Comparison of ENCODE assay signal across 14 cellular contexts in the genomic region with DNA sequence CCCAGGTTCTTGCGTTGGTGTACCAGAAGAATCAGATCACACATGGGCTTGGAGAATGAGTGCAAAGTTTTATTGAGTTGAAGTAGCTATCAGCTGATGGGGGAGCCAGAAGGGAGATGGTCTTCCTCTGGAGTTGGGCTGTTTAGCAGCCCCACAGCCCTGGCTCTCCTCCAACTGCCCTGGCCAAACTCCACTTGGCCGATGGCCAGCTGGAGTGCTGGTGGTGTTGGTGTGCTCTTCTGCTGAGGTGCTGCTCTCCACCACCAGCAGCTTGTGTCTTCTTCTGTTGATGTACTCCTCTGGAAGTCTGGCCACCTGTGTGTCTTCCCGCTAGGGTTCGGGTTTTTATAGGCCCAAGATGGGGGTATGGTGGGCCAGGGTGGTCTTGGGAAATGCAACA.
DNase-seq lines count a peak whose midpoint lies in the region; ATAC-seq and TF ChIP-seq lines count a peak whose summit lies in the region.
"Had no signal": no experiment of that assay in that cellular context is flagged by ENCODE, and none has a peak within 500 bp of the region (broad histone marks: within the 10 kb centered on the region; RNA-seq: fewer than 3 reads in every experiment).

No MANE protein-coding gene starts in this region.

- H3K4me1 ChIP-seq in heart right ventricle (no peaks in the 10 kb centered on the region), tibial artery (no peaks in the 10 kb centered on the region)
- H3K4me1 ChIP-seq: Caco-2 had no signal

- no peak for ATAC-seq in Right ventricle myocardium inferior
- ATAC-seq in heart right ventricle, result no peak
- ATAC-seq: GM23338 had no signal

- peaks cover 0 to 2% (median 0%) of the 10 kb centered on the region in 11 donors for H3K9me3 ChIP-seq in heart right ventricle
- H3K9me3 ChIP-seq in tibial artery, result no peaks in the 10 kb centered on the region
- H3K9me3 ChIP-seq: Caco-2 had no signal

- H3K36me3 ChIP-seq in heart right ventricle (no peaks in the 10 kb centered on the region), tibial artery (no peaks in the 10 kb centered on the region)

- H3K27me3 ChIP-seq in heart right ventricle (no peaks in the 10 kb centered on the region), tibial artery (no peaks in the 10 kb centered on the region)

- intact Hi-C loops in Right ventricle myocardium inferior (cut with DNase I), result no loop called here
- intact Hi-C loops in heart right ventricle (cut with DNase I), result no loop called here
- intact Hi-C loops in tibial artery (cut with DNase I; ENCODE audit: low total_unique reads), result no loop called here

- DNase-seq in Right ventricle myocardium inferior (ENCODE audit: missing footprints), result peak; percentile 50
- DNase-seq in heart right ventricle, result no peak
- peak; percentile 17 for DNase-seq in NCI-H69 (lab: John Stamatoyannopoulos, UW)
- peak; percentile 4 for DNase-seq in fibroblast of pulmonary artery (ENCODE audit: low read depth)
- DNase-seq in activated CD4-positive, alpha-beta T cell treated with anti-CD3 and anti-CD28 coated beads, Interleukin-2, amount 50 U/mL, for 1 hour, result no peak
- no peak for DNase-seq in activated CD8-positive, alpha-beta memory T cell treated with anti-CD3 and anti-CD28 coated beads for 24 hours
- no peak for DNase-seq in tibial artery
- DNase-seq: Caco-2, DMS79, MV-4-11, NCI-H1436, NCI-H2029 treated with DMSO at 0.1 percent for 48 hours, NCI-H526 had no signal

- 81 to 86% methylated on average over 4 of the region's 4 CpGs for WGBS in heart right ventricle, 2 donors

- H3K4me3 ChIP-seq in heart right ventricle (no peak overlapping the region), fibroblast of pulmonary artery (replicated peaks; ENCODE audit: low read depth, low read length) (no peak overlapping the region), tibial artery (no peak overlapping the region)
- H3K4me3 ChIP-seq: GM23338 had no signal

- TF ChIP-seq CTCF in heart right ventricle (IDR thresholded peaks at IDR 0.05), result no peak
- TF ChIP-seq CTCF in fibroblast of pulmonary artery (IDR thresholded peaks at IDR 0.05; ENCODE audit: low read length, missing control alignments), result no peak
- TF ChIP-seq CTCF in tibial artery (IDR thresholded peaks at IDR 0.05), result no peak

- H3K27ac ChIP-seq in heart right ventricle (no peak overlapping the region), tibial artery (no peak overlapping the region)

Comparison
In these comparisons a context has a peak if more than half of its experiments do, and no peak if none do; other contexts are left out.
1. DNase-seq: peak in Right ventricle myocardium inferior (single experiment), NCI-H69 (single experiment) and fibroblast of pulmonary artery (single experiment); none in heart right ventricle (0 of 2), activated CD4-positive, alpha-beta T cell treated with anti-CD3 and anti-CD28 coated beads, Interleukin-2, amount 50 U/mL, for 1 hour (single experiment), activated CD8-positive, alpha-beta memory T cell treated with anti-CD3 and anti-CD28 coated beads for 24 hours (single experiment) and tibial artery (0 of 2).